8 cellular contexts compared by ENCODE assay signal in the genomic region with DNA sequence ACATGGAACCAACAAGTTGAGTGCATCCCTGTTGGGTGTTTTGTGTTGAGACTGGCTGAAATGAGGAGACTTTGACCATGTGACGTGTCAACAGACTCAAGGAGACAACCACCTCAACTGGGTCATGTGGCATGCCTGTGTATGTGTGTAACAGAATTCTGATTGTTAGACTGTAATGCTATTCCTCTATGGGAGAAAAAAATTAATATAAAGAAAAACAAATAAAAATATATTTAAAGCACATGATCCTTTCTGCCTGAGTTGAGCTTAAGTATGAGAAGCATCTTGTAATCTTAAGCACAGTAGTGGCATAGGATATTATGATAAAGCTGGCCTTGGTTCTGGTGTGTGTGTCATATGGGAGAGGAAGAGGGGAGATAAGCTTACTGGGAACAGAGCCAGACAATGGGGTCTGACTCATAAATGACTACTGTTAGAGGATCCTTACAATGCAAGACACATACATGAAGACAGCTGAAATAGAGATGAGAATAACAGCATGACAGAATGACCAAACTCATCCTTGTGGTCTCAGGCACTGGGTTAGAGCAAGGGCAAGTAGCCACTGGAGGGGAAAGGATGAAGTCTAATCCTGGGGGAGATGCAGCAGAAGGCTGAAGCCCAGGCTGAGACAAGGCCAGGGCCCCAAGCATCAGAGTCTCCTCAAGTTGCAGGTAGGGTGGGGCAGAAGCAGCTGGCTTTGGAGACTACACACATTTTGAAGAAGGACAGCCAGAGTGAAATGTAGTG. TPM values are rescaled to one million over a fixed set of nuclear protein-coding genes. Genes with fewer than 3 reads are reported as not detected.
DNase-seq lines count a peak whose midpoint lies in the region; ATAC-seq and TF ChIP-seq lines count a peak whose summit lies in the region.

No MANE protein-coding gene starts in this region.

- no peak overlapping the region for H3K27ac ChIP-seq in tibial artery

- H3K4me3 ChIP-seq in MG63 (no peak overlapping the region), tibial artery (no peak overlapping the region)

- H3K9me3 ChIP-seq in MG63 (no peaks in the 10 kb centered on the region), tibial artery (no peaks in the 10 kb centered on the region)

- intact Hi-C loops in tibial artery (cut with DNase I; ENCODE audit: low total_unique reads): loop anchor here (5.0 kb wide), 1 partner anchor 411 kb away; a partner anchor contains a TSS

- H3K36me3 ChIP-seq in MG63 (peaks cover 19% of the 10 kb centered on the region), tibial artery (peaks cover 16 to 46% (median 40%) of the 10 kb centered on the region in 3 donors)

- H3K4me1 Mint-ChIP-seq in brain: peaks cover 34% of the 10 kb centered on the region
- peaks cover 13% of the 10 kb centered on the region for H3K4me1 Mint-ChIP-seq in nephron

- H3K27ac Mint-ChIP-seq in brain (peak overlapping the region in 4 of 5 experiments; percentile 92 to 95 (median 94)), nephron (peak overlapping the region; percentile 34 to 74 (median 45))

- H3K27me3 Mint-ChIP-seq in brain (no peaks in the 10 kb centered on the region), nephron (ENCODE audit: low read depth) (peaks cover 8% of the 10 kb centered on the region)

- no peak for ATAC-seq in HG03175 (IDR thresholded peaks at IDR 0.05; ENCODE audit: unreplicated experiment)
- no peak for ATAC-seq in HG02623 (IDR thresholded peaks at IDR 0.05; ENCODE audit: unreplicated experiment)

- H3K36me3 Mint-ChIP-seq in brain (peaks cover 39% of the 10 kb centered on the region), nephron (ENCODE audit: low read depth) (peaks cover 36% of the 10 kb centered on the region)

- H3K27me3 ChIP-seq in MG63: no peaks in the 10 kb centered on the region
- H3K27me3 ChIP-seq in tibial artery: no peaks in the 10 kb centered on the region

- no peak for TF ChIP-seq CTCF in brain (conservative IDR thresholded peaks at IDR 0.05)
- no peak for TF ChIP-seq CTCF in nephron (IDR thresholded peaks at IDR 0.05; ENCODE audit: unreplicated experiment in 3 of 3)
- TF ChIP-seq CTCF in tibial artery (IDR thresholded peaks at IDR 0.05): no peak

- H3K4me3 Mint-ChIP-seq in brain (peak overlapping the region in 3 of 5 experiments; percentile 8 to 29 (median 24)), nephron (peak overlapping the region in 1 of 3 experiments; percentile 10)

- H3K4me1 ChIP-seq in tibial artery: peaks cover 0 to 18% (median 8%) of the 10 kb centered on the region in 4 donors

- peak; percentile 99 for DNase-seq in EL
- DNase-seq in MG63: peak; percentile 85
- no peak for DNase-seq in activated effector memory CD4-positive, alpha-beta T cell treated with Interleukin-2 at 50 U/mL for 16 hours
- DNase-seq in tibial artery: no peak

- H3K9me3 Mint-ChIP-seq in brain: no peaks in the 10 kb centered on the region
- H3K9me3 Mint-ChIP-seq in nephron: no peaks in the 10 kb centered on the region

RNA-seq across cellular contexts. Expression of a gene that starts 9.2 kb away (rescaled TPM):
- total RNA-seq in MG63 (2014; rRNA removed; shearing (Covaris generic); ENCODE audit: low replicate concordance): 0.20 TPM in 1 of 2 replicates, not detected in the other
- polyA plus RNA-seq in brain (ENCODE audit: insufficient read depth, low read depth, low replicate concordance): 169 TPM

RNA-seq across cellular contexts. Expression of a gene that starts 36.5 kb away (rescaled TPM):
- total RNA-seq in MG63 (2014; rRNA removed; shearing (Covaris generic); ENCODE audit: low replicate concordance): 19.4 and 28.2 TPM in 2 replicates
- 59.7 TPM for polyA plus RNA-seq in brain (ENCODE audit: insufficient read depth, low read depth, low replicate concordance)

Comparison
In these comparisons a context has a peak if more than half of its experiments do, and no peak if none do; other contexts are left out.
1. DNase-seq: peak in EL (single experiment) and MG63 (single experiment); none in activated effector memory CD4-positive, alpha-beta T cell treated with Interleukin-2 at 50 U/mL for 16 hours (single experiment) and tibial artery (0 of 2).